Comparison of ENCODE assay signal across 21 cellular contexts in the genomic region with DNA sequence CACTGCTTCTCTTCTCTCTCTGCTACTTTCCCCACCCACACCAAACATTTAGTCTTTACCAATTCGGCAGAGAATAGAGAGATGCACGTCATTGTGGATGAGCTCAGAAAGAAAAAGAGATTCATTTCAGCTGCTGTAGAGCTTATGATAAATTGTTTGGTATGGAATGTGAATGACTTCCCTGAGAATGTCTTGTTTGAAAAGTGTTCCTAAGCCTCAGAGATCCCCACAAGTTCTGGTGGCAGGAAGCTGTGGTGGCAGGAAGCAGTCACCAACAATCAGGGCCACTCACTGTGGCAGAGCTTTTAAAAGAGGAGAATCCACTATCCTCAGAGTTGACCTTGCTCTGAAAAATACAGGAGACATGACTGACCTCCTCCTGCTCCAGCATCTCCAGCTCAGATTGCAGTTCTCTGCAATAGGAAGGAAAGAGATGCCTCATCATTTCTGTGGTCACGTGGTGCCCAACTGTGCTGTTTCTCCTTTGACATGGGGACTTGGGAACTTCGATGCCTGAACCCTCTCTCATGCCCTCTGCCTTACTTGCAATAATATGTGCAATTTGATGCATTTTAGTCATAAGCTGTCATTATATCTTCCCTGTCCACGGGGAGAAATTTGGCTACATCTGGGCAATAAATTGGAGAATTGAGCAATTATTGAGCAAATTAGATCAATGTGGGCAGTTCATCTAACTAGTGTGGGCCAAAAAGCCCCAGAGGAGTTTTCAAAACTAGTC.
A peak's percentile ranks its signal among the peaks of the same experiment; 100 is the strongest.
DNase-seq lines count a peak whose midpoint lies in the region; ATAC-seq and TF ChIP-seq lines count a peak whose summit lies in the region.
"Had no signal": no experiment of that assay in that cellular context is flagged by ENCODE, and none has a peak within 500 bp of the region (broad histone marks: within the 10 kb centered on the region; RNA-seq: fewer than 3 reads in every experiment).

No MANE protein-coding gene starts in this region.

- no peaks in the 10 kb centered on the region for H3K9me3 ChIP-seq in SK-N-SH
- no peaks in the 10 kb centered on the region for H3K9me3 ChIP-seq in smooth muscle cell (replicated peaks; ENCODE audit: low read depth)
- H3K9me3 ChIP-seq in WERI-Rb-1 (ENCODE audit: severe bottlenecking): no peaks in the 10 kb centered on the region
- H3K9me3 ChIP-seq: BLaER1, left lung, pancreas, testis had no signal

- no peaks in the 10 kb centered on the region for H3K9me2 ChIP-seq in SK-N-SH

- CTCF ChIA-PET in SK-N-SH (lab: Yijun Ruan, JAX): interaction anchor here (0.8 to 2.3 kb wide), 4 partner anchors 8 to 76 kb away, joined by 3 to 7 read pairs (median 4); no protein-coding TSS in a partner anchor

- H3K9ac ChIP-seq in SK-N-SH: peak overlapping the region; percentile 65
- H3K9ac ChIP-seq in smooth muscle cell (ENCODE audit: low read depth): peak overlapping the region; percentile 74
- H3K9ac ChIP-seq: BLaER1 had no signal

- H3K4me1 ChIP-seq in SK-N-SH (ENCODE audit: control insufficient read depth in 1 of 2, insufficient read depth in 2 of 2, low read depth in 1 of 2, low read length in 1 of 2): peaks cover 5 to 55% of the 10 kb centered on the region in 2 experiments
- H3K4me1 ChIP-seq in smooth muscle cell (ENCODE audit: low read depth): peaks cover 12% of the 10 kb centered on the region
- H3K4me1 ChIP-seq: BLaER1, pancreas, testis had no signal

- H3K36me3 ChIP-seq in SK-N-SH (replicated peaks in 1 of 2; ENCODE audit: control insufficient read depth in 1 of 2, insufficient read depth in 2 of 2, low read length in 1 of 2) (no peaks in the 10 kb centered on the region), smooth muscle cell (ENCODE audit: low read depth) (no peaks in the 10 kb centered on the region), WERI-Rb-1 (no peaks in the 10 kb centered on the region)
- H3K36me3 ChIP-seq: BLaER1, left lung, pancreas had no signal

- POLR2A ChIA-PET in SK-N-SH (lab: Yijun Ruan, JAX): no interaction called here

- 12% methylated on average over 5 of the region's 5 CpGs for WGBS in SK-N-SH (ENCODE audit: low lambda C conversion rate)
- 59% methylated on average over 5 of the region's 5 CpGs for WGBS in smooth muscle cell (ENCODE audit: low lambda C conversion rate)

- no peak for TF ChIP-seq RAD21 in SK-N-SH (IDR thresholded peaks at IDR 0.05; ENCODE audit: low read length)

- H3F3A ChIP-seq in SK-N-SH (replicated peaks; ENCODE audit: insufficient read depth): peaks cover 66% of the 10 kb centered on the region
- H3F3A ChIP-seq in smooth muscle cell (ENCODE audit: low read depth): peaks cover 22% of the 10 kb centered on the region

- DNase-seq in ELR (ENCODE audit: low read depth) (peak; percentile 63), SK-N-SH (no peak), fibroblast of pulmonary artery (ENCODE audit: low read depth) (peak; percentile 40), smooth muscle cell (lab: John Stamatoyannopoulos, UW; ENCODE audit: unreplicated experiment) (no peak), SIG-M5 treated with dmso at 0.1 percent for 504 hours (lab: John Stamatoyannopoulos, UW; ENCODE audit: unreplicated experiment) (no peak), WERI-Rb-1 (no peak)
- no peak for DNase-seq in stimulated activated CD4-positive, alpha-beta T cell treated with anti-CD3 and anti-CD28 coated beads, Interleukin-4, amount 100 ng/mL, for 4 hours
- DNase-seq: activated CD4-positive, alpha-beta memory T cell treated with anti-CD3 and anti-CD28 coated beads for 36 hours; activated T-cell treated with anti-CD3 and anti-CD28 coated beads, Interleukin-2, amount 50 U/mL, for 4 hours; effector memory CD4-positive, alpha-beta T cell; left lung; NCI-H1105 treated with DMSO at 0.1 percent for 48 hours; pancreas; RPMI8226; stimulated activated CD4-positive, alpha-beta T cell treated with anti-CD3 and anti-CD28 coated beads, Interleukin-4, amount 100 ng/mL, for 24 hours; stimulated activated CD8-positive, alpha-beta memory T cell treated with anti-CD3 and anti-CD28 coated beads, Interleukin-4, amount 100 ng/mL, for 48 hours had no signal

- H3K27me3 ChIP-seq in SK-N-SH (ENCODE audit: insufficient read depth): no peaks in the 10 kb centered on the region
- no peaks in the 10 kb centered on the region for H3K27me3 ChIP-seq in smooth muscle cell (ENCODE audit: low read depth)
- no peaks in the 10 kb centered on the region for H3K27me3 ChIP-seq in WERI-Rb-1 (ENCODE audit: insufficient read depth, low read depth, severe bottlenecking)
- H3K27me3 ChIP-seq: BLaER1, foreskin keratinocyte, left lung, pancreas, testis had no signal

- H3K79me2 ChIP-seq in SK-N-SH (ENCODE audit: insufficient read depth) (no peaks in the 10 kb centered on the region), smooth muscle cell (ENCODE audit: low read depth) (no peaks in the 10 kb centered on the region)

- H4K20me1 ChIP-seq in SK-N-SH (ENCODE audit: insufficient read depth): no peaks in the 10 kb centered on the region; the same call in 1 of the 2 replicates
- no peaks in the 10 kb centered on the region for H4K20me1 ChIP-seq in smooth muscle cell (ENCODE audit: low read depth)
- H4K20me1 ChIP-seq: BLaER1 had no signal

- peak in 1 of 2 experiments; percentile 31; a peak in 1 of 4 replicates for TF ChIP-seq EP300 in SK-N-SH (IDR thresholded peaks at IDR 0.05; ENCODE audit: borderline replicate concordance in 1 of 2, low read depth in 1 of 2, low read length in 1 of 2)

- H2AFZ ChIP-seq in SK-N-SH (ENCODE audit: low read depth) (peak overlapping the region; percentile 39), smooth muscle cell (ENCODE audit: low read depth) (no peak overlapping the region)

- peak overlapping the region; percentile 69 for H3K4me2 ChIP-seq in SK-N-SH
- H3K4me2 ChIP-seq in smooth muscle cell: peak overlapping the region; percentile 38
- H3K4me2 ChIP-seq: BLaER1 had no signal

- TF ChIP-seq CTCF in SK-N-SH (IDR thresholded peaks at IDR 0.05): no peak
- no peak for TF ChIP-seq CTCF in fibroblast of pulmonary artery (IDR thresholded peaks at IDR 0.05; ENCODE audit: low read length, missing control alignments)
- TF ChIP-seq CTCF in smooth muscle cell (IDR thresholded peaks at IDR 0.05; ENCODE audit: borderline replicate concordance, insufficient read depth, poor library complexity, severe bottlenecking): no peak
- TF ChIP-seq CTCF in WERI-Rb-1 (IDR thresholded peaks at IDR 0.05; ENCODE audit: low read depth, low read length): no peak

- ATAC-seq in GM19395 (IDR thresholded peaks at IDR 0.05; ENCODE audit: unreplicated experiment): no peak
- ATAC-seq: activated T-cell treated with anti-CD3 and anti-CD28 coated beads, Interleukin-2, amount 50 U/mL, for 4 hours; foreskin keratinocyte had no signal

- H3K4me3 ChIP-seq in SK-N-SH (ENCODE audit: low read depth in 2 of 2, low read length in 1 of 2): no peak overlapping the region
- no peak overlapping the region for H3K4me3 ChIP-seq in fibroblast of pulmonary artery (replicated peaks; ENCODE audit: low read depth, low read length)
- no peak overlapping the region for H3K4me3 ChIP-seq in smooth muscle cell
- no peak overlapping the region for H3K4me3 ChIP-seq in WERI-Rb-1 (ENCODE audit: low read depth, low read length)
- H3K4me3 ChIP-seq: BLaER1, left lung, pancreas, testis had no signal

- H3K27ac ChIP-seq in SK-N-SH (ENCODE audit: low read depth in 2 of 2, low read length in 1 of 2): peak overlapping the region in 1 of 2 experiments; percentile 94; a peak in 3 of 4 replicates
- peak overlapping the region; percentile 89 for H3K27ac ChIP-seq in smooth muscle cell (ENCODE audit: low read depth)
- H3K27ac ChIP-seq in WERI-Rb-1: no peak overlapping the region
- H3K27ac ChIP-seq: BLaER1, foreskin keratinocyte, left lung, pancreas, testis, VCaP had no signal

TF ChIP-seq in SK-N-SH, 30 proteins besides CTCF, POLR2A, EP300 and RAD21 (continues in another document):
- no peak for TF ChIP-seq SMC3 (IDR thresholded peaks at IDR 0.05; ENCODE audit: low read depth, low read length)
- no peak for TF ChIP-seq FOXM1 (IDR thresholded peaks at IDR 0.05; ENCODE audit: low read depth)
- TF ChIP-seq FOXJ3 (CRISPR knock-in tag; IDR thresholded peaks at IDR 0.05): no peak
- TF ChIP-seq POLR2AphosphoS5 (IDR thresholded peaks at IDR 0.05; ENCODE audit: low read depth, low read length): no peak; the same call in 1 of the 2 replicates
- TF ChIP-seq, protein P1, sequence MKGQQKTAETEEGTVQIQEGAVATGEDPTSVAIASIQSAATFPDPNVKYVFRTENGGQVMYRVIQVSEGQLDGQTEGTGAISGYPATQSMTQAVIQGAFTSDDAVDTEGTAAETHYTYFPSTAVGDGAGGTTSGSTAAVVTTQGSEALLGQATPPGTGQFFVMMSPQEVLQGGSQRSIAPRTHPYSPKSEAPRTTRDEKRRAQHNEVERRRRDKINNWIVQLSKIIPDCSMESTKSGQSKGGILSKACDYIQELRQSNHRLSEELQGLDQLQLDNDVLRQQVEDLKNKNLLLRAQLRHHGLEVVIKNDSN (IDR thresholded peaks at IDR 0.05; ENCODE audit: borderline replicate concordance, low read depth): peak; percentile 83
- TF ChIP-seq NRF1 (IDR thresholded peaks at IDR 0.05; ENCODE audit: low read depth, low read length): no peak
- TF ChIP-seq, protein P2, sequence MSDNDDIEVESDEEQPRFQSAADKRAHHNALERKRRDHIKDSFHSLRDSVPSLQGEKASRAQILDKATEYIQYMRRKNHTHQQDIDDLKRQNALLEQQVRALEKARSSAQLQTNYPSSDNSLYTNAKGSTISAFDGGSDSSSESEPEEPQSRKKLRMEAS (IDR thresholded peaks at IDR 0.05; ENCODE audit: low read depth): peak; percentile 77
- TF ChIP-seq, protein P3, sequence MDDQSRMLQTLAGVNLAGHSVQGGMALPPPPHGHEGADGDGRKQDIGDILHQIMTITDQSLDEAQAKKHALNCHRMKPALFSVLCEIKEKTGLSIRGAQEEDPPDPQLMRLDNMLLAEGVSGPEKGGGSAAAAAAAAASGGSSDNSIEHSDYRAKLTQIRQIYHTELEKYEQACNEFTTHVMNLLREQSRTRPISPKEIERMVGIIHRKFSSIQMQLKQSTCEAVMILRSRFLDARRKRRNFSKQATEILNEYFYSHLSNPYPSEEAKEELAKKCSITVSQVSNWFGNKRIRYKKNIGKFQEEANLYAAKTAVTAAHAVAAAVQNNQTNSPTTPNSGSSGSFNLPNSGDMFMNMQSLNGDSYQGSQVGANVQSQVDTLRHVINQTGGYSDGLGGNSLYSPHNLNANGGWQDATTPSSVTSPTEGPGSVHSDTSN (IDR thresholded peaks at IDR 0.05): peak; percentile 74
- TF ChIP-seq RFX5 (IDR thresholded peaks at IDR 0.05; ENCODE audit: low read length): no peak
- no peak for TF ChIP-seq ELF1 (IDR thresholded peaks at IDR 0.05)
- no peak for TF ChIP-seq SIN3A (IDR thresholded peaks at IDR 0.05; ENCODE audit: borderline replicate concordance, low read depth, low read length)
- peak; percentile 69; the same call in 1 of the 2 replicates for TF ChIP-seq YY1 (IDR thresholded peaks at IDR 0.05; ENCODE audit: low read depth)
- TF ChIP-seq GABPA (IDR thresholded peaks at IDR 0.05; ENCODE audit: low read depth): no peak

Comparison
In these comparisons a context has a peak if more than half of its experiments do, and no peak if none do; other contexts are left out.
1. DNase-seq: peak in ELR (single experiment) and fibroblast of pulmonary artery (single experiment); none in SK-N-SH (single experiment), smooth muscle cell (single experiment), SIG-M5 treated with dmso at 0.1 percent for 504 hours (single experiment), stimulated activated CD4-positive, alpha-beta T cell treated with anti-CD3 and anti-CD28 coated beads, Interleukin-4, amount 100 ng/mL, for 4 hours (0 of 2) and WERI-Rb-1 (single experiment).